ENCODE assay signal across 8 cellular contexts in the genomic region with DNA sequence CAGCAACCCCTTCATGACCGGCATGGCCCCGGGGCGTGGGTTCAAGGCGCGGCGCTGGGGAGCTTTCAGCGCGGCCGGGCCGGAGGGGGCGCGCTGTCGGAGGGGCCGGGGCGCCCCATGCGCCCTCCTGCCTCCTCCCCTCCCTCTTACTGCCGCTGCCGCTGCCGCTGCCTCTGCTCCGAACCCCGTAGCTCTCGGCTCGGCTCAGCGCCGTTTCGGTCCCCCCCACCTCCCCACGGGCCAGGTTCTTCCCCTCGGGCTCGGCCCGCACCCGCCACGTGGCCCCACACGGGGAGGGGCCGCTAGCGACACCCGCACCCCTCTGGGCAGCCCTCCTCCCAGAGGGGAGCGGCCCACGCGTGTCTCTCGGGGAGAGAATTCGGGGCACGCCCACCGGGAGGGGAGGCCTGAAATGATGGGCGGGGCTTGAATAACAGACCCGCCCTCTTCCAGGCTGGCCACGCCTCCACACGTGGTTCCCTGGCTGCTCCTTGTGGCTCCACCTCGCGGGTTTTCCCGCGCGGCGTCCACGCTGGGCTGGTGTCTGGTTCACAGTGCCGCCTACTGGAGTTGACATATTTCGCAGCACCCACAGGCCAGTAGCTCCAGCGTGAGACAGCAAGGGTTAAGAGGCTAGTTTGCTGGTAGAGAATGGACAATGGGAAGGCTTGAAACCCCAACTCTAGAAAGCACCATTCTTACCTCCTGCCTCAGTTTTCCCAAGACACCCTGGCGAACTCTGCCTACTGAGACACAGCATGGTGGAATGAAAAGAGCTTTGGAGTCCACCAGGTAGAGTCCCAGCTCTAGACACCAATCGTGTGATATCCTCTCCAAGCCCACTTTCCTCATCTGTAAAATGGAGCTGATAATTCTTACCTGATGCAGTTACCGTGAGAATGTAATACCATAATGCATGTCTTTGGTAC. TPM values are rescaled to one million over a fixed set of nuclear protein-coding genes. Genes with fewer than 3 reads are reported as not detected.
DNase-seq lines count a peak whose midpoint lies in the region; ATAC-seq and TF ChIP-seq lines count a peak whose summit lies in the region.

A gene (minus strand): TSS at position 221 of the 929 bp plus-strand sequence. CDS start 197 bp downstream, at position 24.

- TF ChIP-seq CTCF in GM10248 (IDR thresholded peaks at IDR 0.05; ENCODE audit: control extremely low read depth, extremely low read depth, low read depth, missing control alignments) (peak; percentile 81), epithelial cell of esophagus (IDR thresholded peaks at IDR 0.05; ENCODE audit: insufficient read depth, low read depth, low read length, missing control alignments) (peak; percentile 42), mucosa of descending colon (IDR thresholded peaks at IDR 0.05) (peak; percentile 19)

- POLR2A ChIA-PET in GM10248 (lab: Yijun Ruan, JAX) = no interaction called here

- no peaks in the 10 kb centered on the region for H3K36me3 ChIP-seq in mucosa of descending colon (ENCODE audit: low read depth)

- CTCF ChIA-PET in GM10248 (lab: Yijun Ruan, JAX) = interaction anchor here (0.7 to 6.3 kb wide), 34 partner anchors 8 to 616 kb away, joined by 3 to 53 read pairs (median 4); a partner anchor contains a TSS

- H3K4me3 ChIP-seq in epithelial cell of esophagus (ENCODE audit: low read length) = no peak within 1 kb of the TSS
- no peak within 1 kb of the TSS for H3K4me3 ChIP-seq in mucosa of descending colon

- intact Hi-C loops in mucosa of descending colon (cut with DNase I, micrococcal nuclease) = no loop called here

- H3K4me1 ChIP-seq in mucosa of descending colon (ENCODE audit: low read depth) = peaks cover 32% of the 10 kb centered on the region

- ATAC-seq in HG03521 (IDR thresholded peaks at IDR 0.05; ENCODE audit: unreplicated experiment) = peak; percentile 39
- peak; percentile 60 for ATAC-seq in mucosa of descending colon
- ATAC-seq in GM19467 (IDR thresholded peaks at IDR 0.05; ENCODE audit: unreplicated experiment) = no peak

- H3K9me3 ChIP-seq in mucosa of descending colon = no peaks in the 10 kb centered on the region

- DNase-seq in GM10248 (ENCODE audit: extremely low spot score) (peak; percentile 93), NCI-H82 treated with DMSO at 0.1 percent for 48 hours (lab: John Stamatoyannopoulos, UW; ENCODE audit: unreplicated experiment) (peak; percentile 70), epithelial cell of esophagus (ENCODE audit: low read depth) (peak; percentile 68), mucosa of descending colon (peak; percentile 79 to 89 (median 82))
- DNase-seq in activated CD8-positive, alpha-beta memory T cell treated with anti-CD3 and anti-CD28 coated beads, Interleukin-2, amount 50 U/mL, for 4 hours = peak; percentile 84
- DNase-seq in stimulated activated CD8-positive, alpha-beta memory T cell treated with anti-CD3 and anti-CD28 coated beads, Interleukin-2, amount 100 ng/mL, for 1 hour (ENCODE audit: low read depth in 2 of 2) = peak; percentile 57 to 61

RNA-seq across cellular contexts. Expression of the gene that starts here (rescaled TPM):
- under 1 TPM in 2 of 3 donors, not detected in 1; 0.06 to 0.10 TPM for total RNA-seq in mucosa of descending colon

Comparison
In these comparisons a context has a peak if more than half of its experiments do, and no peak if none do; other contexts are left out.
1. Peak in DNase-seq and ATAC-seq in mucosa of descending colon; RNA of the gene not detected or under 1 TPM.
2. CTCF ChIP-seq: peak in every context shown above with its lines; median percentile 81 in GM10248; 42 in epithelial cell of esophagus; 19 in mucosa of descending colon.